Comparison of ENCODE assay signal across 11 cellular contexts in genomic region chr21:29716753-29717152, GRCh38.
"Had no signal": no experiment of that assay in that cellular context is flagged by ENCODE, and none has a peak within 500 bp of the region (broad histone marks: within the 10 kb centered on the region; RNA-seq: fewer than 3 reads in every experiment).

No MANE protein-coding gene starts in this region.

- H3K4me1 ChIP-seq: HAP-1 had no signal

- H3K27ac ChIP-seq: GM23248 had no signal

- H3K9ac ChIP-seq: GM23248 had no signal

- H3K4me3 Mint-ChIP-seq: GM23338, H9, HFFc6 had no signal

- H3K27ac Mint-ChIP-seq: GM23338, H9, HFFc6 had no signal

- H3K4me2 ChIP-seq: GM23338 had no signal

- H3K4me3 ChIP-seq: GM23248, GM23338, HAP-1 had no signal

- H3K36me3 ChIP-seq: HAP-1 had no signal

- FAIRE-seq: H1, H54 had no signal

- DNase-seq: GM23248, GOT3, H7, H9, HCEC 1CT, HFFc6 had no signal

- H2AFZ ChIP-seq: GM23248, GM23338 had no signal

- ATAC-seq: GM23338, HCT116 had no signal
